In the genomic region with DNA sequence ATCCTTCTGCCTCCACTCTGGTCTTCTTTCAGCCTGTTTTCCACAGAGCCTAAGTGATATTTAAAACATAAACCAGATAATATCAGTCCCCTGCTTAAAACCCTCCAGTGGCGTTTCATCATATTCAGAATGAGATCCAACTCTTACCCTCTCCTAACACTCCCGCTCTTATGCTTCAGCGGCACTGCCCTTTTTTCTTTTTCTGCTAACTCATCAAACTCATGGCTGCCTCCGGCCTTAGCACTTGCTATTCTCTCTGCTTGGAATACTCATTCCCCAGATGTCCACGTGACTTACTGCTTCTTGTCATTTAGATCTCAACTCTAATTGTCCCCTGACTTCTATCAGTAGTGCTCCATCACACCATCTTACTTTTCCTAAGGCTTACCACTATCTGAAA, we compare ENCODE assay signal across 2 cellular contexts.
TF ChIP-seq lines count a peak whose summit lies in the region.

No MANE protein-coding gene starts in this region.

TF ChIP-seq in HCT116, 20 proteins besides CTCF, POLR2A, EP300 and RAD21:
- TF ChIP-seq FOSL1 (IDR thresholded peaks at IDR 0.05; ENCODE audit: low read depth) (no peak), CEBPB (IDR thresholded peaks at IDR 0.05; ENCODE audit: low read depth) (no peak), EZH2phosphoT487 (IDR thresholded peaks at IDR 0.05; ENCODE audit: borderline replicate concordance) (no peak), SIN3A (IDR thresholded peaks at IDR 0.05; ENCODE audit: low read depth) (no peak), ZBTB33 (IDR thresholded peaks at IDR 0.05; ENCODE audit: extremely low read depth, insufficient replicate concordance, low read length) (no peak), YY1 (IDR thresholded peaks at IDR 0.05; ENCODE audit: extremely low read depth, insufficient replicate concordance, low read depth, low read length) (no peak), TCF7L2 (IDR thresholded peaks at IDR 0.05; ENCODE audit: borderline replicate concordance, extremely low read depth, insufficient read depth, insufficient read length) (no peak), ZNF274 (IDR thresholded peaks at IDR 0.05; ENCODE audit: low read depth, low read length) (no peak), POLR2AphosphoS5 (IDR thresholded peaks at IDR 0.05; ENCODE audit: low read depth, low read length) (no peak), MAX (IDR thresholded peaks at IDR 0.05) (no peak), SP1 (IDR thresholded peaks at IDR 0.05; ENCODE audit: low read depth) (no peak), ELF1 (IDR thresholded peaks at IDR 0.05; ENCODE audit: borderline replicate concordance, low read depth) (no peak), CBX3 (IDR thresholded peaks at IDR 0.05; ENCODE audit: low read depth) (no peak), JUND (IDR thresholded peaks at IDR 0.05) (no peak)
- TF ChIP-seq, protein P1, sequence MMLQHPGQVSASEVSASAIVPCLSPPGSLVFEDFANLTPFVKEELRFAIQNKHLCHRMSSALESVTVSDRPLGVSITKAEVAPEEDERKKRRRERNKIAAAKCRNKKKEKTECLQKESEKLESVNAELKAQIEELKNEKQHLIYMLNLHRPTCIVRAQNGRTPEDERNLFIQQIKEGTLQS (IDR thresholded peaks at IDR 0.05), result no peak
- TF ChIP-seq, protein P2, sequence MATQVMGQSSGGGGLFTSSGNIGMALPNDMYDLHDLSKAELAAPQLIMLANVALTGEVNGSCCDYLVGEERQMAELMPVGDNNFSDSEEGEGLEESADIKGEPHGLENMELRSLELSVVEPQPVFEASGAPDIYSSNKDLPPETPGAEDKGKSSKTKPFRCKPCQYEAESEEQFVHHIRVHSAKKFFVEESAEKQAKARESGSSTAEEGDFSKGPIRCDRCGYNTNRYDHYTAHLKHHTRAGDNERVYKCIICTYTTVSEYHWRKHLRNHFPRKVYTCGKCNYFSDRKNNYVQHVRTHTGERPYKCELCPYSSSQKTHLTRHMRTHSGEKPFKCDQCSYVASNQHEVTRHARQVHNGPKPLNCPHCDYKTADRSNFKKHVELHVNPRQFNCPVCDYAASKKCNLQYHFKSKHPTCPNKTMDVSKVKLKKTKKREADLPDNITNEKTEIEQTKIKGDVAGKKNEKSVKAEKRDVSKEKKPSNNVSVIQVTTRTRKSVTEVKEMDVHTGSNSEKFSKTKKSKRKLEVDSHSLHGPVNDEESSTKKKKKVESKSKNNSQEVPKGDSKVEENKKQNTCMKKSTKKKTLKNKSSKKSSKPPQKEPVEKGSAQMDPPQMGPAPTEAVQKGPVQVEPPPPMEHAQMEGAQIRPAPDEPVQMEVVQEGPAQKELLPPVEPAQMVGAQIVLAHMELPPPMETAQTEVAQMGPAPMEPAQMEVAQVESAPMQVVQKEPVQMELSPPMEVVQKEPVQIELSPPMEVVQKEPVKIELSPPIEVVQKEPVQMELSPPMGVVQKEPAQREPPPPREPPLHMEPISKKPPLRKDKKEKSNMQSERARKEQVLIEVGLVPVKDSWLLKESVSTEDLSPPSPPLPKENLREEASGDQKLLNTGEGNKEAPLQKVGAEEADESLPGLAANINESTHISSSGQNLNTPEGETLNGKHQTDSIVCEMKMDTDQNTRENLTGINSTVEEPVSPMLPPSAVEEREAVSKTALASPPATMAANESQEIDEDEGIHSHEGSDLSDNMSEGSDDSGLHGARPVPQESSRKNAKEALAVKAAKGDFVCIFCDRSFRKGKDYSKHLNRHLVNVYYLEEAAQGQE (IDR thresholded peaks at IDR 0.05; ENCODE audit: low read depth), result no peak

TF ChIP-seq in GM12878, 131 proteins besides CTCF, POLR2A, EP300 and RAD21:
- no peak for TF ChIP-seq JUND (IDR thresholded peaks at IDR 0.05; ENCODE audit: low read depth, low read length)
- no peak for TF ChIP-seq NRF1 (conservative IDR thresholded peaks at IDR 0.05; ENCODE audit: low read depth, low read length)
- TF ChIP-seq RBBP5 (conservative IDR thresholded peaks at IDR 0.05), result no peak
- TF ChIP-seq, protein P3, sequence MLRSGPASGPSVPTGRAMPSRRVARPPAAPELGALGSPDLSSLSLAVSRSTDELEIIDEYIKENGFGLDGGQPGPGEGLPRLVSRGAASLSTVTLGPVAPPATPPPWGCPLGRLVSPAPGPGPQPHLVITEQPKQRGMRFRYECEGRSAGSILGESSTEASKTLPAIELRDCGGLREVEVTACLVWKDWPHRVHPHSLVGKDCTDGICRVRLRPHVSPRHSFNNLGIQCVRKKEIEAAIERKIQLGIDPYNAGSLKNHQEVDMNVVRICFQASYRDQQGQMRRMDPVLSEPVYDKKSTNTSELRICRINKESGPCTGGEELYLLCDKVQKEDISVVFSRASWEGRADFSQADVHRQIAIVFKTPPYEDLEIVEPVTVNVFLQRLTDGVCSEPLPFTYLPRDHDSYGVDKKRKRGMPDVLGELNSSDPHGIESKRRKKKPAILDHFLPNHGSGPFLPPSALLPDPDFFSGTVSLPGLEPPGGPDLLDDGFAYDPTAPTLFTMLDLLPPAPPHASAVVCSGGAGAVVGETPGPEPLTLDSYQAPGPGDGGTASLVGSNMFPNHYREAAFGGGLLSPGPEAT (IDR thresholded peaks at IDR 0.05; ENCODE audit: low read depth), result no peak
- TF ChIP-seq, protein P4, sequence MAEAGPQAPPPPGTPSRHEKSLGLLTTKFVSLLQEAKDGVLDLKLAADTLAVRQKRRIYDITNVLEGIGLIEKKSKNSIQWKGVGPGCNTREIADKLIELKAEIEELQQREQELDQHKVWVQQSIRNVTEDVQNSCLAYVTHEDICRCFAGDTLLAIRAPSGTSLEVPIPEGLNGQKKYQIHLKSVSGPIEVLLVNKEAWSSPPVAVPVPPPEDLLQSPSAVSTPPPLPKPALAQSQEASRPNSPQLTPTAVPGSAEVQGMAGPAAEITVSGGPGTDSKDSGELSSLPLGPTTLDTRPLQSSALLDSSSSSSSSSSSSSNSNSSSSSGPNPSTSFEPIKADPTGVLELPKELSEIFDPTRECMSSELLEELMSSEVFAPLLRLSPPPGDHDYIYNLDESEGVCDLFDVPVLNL (IDR thresholded peaks at IDR 0.05; ENCODE audit: low read depth, low read length), result no peak
- TF ChIP-seq HDGF (IDR thresholded peaks at IDR 0.05), result no peak
- TF ChIP-seq, protein P5, sequence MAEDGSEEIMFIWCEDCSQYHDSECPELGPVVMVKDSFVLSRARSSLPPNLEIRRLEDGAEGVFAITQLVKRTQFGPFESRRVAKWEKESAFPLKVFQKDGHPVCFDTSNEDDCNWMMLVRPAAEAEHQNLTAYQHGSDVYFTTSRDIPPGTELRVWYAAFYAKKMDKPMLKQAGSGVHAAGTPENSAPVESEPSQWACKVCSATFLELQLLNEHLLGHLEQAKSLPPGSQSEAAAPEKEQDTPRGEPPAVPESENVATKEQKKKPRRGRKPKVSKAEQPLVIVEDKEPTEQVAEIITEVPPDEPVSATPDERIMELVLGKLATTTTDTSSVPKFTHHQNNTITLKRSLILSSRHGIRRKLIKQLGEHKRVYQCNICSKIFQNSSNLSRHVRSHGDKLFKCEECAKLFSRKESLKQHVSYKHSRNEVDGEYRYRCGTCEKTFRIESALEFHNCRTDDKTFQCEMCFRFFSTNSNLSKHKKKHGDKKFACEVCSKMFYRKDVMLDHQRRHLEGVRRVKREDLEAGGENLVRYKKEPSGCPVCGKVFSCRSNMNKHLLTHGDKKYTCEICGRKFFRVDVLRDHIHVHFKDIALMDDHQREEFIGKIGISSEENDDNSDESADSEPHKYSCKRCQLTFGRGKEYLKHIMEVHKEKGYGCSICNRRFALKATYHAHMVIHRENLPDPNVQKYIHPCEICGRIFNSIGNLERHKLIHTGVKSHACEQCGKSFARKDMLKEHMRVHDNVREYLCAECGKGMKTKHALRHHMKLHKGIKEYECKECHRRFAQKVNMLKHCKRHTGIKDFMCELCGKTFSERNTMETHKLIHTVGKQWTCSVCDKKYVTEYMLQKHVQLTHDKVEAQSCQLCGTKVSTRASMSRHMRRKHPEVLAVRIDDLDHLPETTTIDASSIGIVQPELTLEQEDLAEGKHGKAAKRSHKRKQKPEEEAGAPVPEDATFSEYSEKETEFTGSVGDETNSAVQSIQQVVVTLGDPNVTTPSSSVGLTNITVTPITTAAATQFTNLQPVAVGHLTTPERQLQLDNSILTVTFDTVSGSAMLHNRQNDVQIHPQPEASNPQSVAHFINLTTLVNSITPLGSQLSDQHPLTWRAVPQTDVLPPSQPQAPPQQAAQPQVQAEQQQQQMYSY (CRISPR knock-in tag; IDR thresholded peaks at IDR 0.05), result no peak
- TF ChIP-seq SREBF1 (IDR thresholded peaks at IDR 0.05; ENCODE audit: low read length), result no peak
- TF ChIP-seq RFX5 (IDR thresholded peaks at IDR 0.05; ENCODE audit: low read depth, low read length), result no peak
- TF ChIP-seq SMARCA5 (IDR thresholded peaks at IDR 0.05), result no peak
- TF ChIP-seq ZNF217 (IDR thresholded peaks at IDR 0.05), result no peak
